Comparison of ENCODE assay signal across 2 cellular contexts in genomic region chr1:44524180-44524579, GRCh38.
TF ChIP-seq lines count a peak whose summit lies in the region.

No MANE protein-coding gene starts in this region.

TF ChIP-seq in SK-N-SH, 30 proteins besides CTCF, POLR2A, EP300 and RAD21 (continued from another document):
- TF ChIP-seq IRF3 (IDR thresholded peaks at IDR 0.05; ENCODE audit: low read depth, low read length) (no peak), FOXJ3 (CRISPR knock-in tag; IDR thresholded peaks at IDR 0.05) (no peak), YY1 (IDR thresholded peaks at IDR 0.05; ENCODE audit: low read depth) (no peak), EZH2phosphoT487 (IDR thresholded peaks at IDR 0.05; ENCODE audit: borderline replicate concordance, low read depth) (no peak), MEF2A (IDR thresholded peaks at IDR 0.05; ENCODE audit: borderline replicate concordance, low read depth) (no peak), MXI1 (IDR thresholded peaks at IDR 0.05; ENCODE audit: low read depth, low read length) (no peak), MAX (IDR thresholded peaks at IDR 0.05; ENCODE audit: low read depth) (no peak), TAF1 (IDR thresholded peaks at IDR 0.05; ENCODE audit: borderline replicate concordance, low read depth, low read length) (no peak), FOXM1 (IDR thresholded peaks at IDR 0.05; ENCODE audit: low read depth) (no peak), NFIC (IDR thresholded peaks at IDR 0.05; ENCODE audit: borderline replicate concordance) (no peak), FOSL2 (IDR thresholded peaks at IDR 0.05; ENCODE audit: borderline replicate concordance, low read depth) (no peak), REST (IDR thresholded peaks at IDR 0.05; ENCODE audit: low read depth, low read length) (no peak)

TF ChIP-seq in SK-N-SH treated with all-trans-retinoic acid at 6 μM for 48 hours, 23 proteins besides CTCF, POLR2A, EP300 and RAD21 (continued from another document):
- TF ChIP-seq RARB (CRISPR knock-in tag; IDR thresholded peaks at IDR 0.05) (no peak), POU6F1 (CRISPR knock-in tag; IDR thresholded peaks at IDR 0.05; ENCODE audit: borderline replicate concordance, low read depth) (no peak)
